Comparison of ENCODE assay signal across 7 cellular contexts in genomic region chr14:96592591-96593388, GRCh38.
DNase-seq lines count a peak whose midpoint lies in the region; ATAC-seq, FAIRE-seq and TF ChIP-seq lines count a peak whose summit lies in the region.

No MANE protein-coding gene starts in this region.

- TF ChIP-seq POLR2A in esophagus squamous epithelium (IDR thresholded peaks at IDR 0.05): no peak
- no peak for TF ChIP-seq POLR2A in H54 (IDR thresholded peaks at IDR 0.05; ENCODE audit: low read depth, low read length)

- H3K27ac ChIP-seq in esophagus squamous epithelium: peak overlapping the region in 1 of 4 donors; percentile 34
- no peak overlapping the region for H3K27ac ChIP-seq in subcutaneous abdominal adipose tissue (ENCODE audit: low read depth, low read length)

- TF ChIP-seq CTCF in esophagus squamous epithelium (IDR thresholded peaks at IDR 0.05) (no peak), nephron (IDR thresholded peaks at IDR 0.05; ENCODE audit: unreplicated experiment in 3 of 3) (no peak)

- H3K4me3 Mint-ChIP-seq in nephron: peak overlapping the region; percentile 36 to 67 (median 42)

- H3K9me3 Mint-ChIP-seq in nephron: no peaks in the 10 kb centered on the region

- H3K27me3 Mint-ChIP-seq in nephron (ENCODE audit: low read depth): peaks cover 34% of the 10 kb centered on the region

- intact Hi-C loops in esophagus squamous epithelium (cut with DNase I): no loop called here

- no peaks in the 10 kb centered on the region for H3K36me3 Mint-ChIP-seq in nephron (ENCODE audit: low read depth)

- DNase-seq in HPDE6-E6E7 (ENCODE audit: extremely low spot score) (peak; percentile 70), activated T-cell treated with anti-CD3 and anti-CD28 coated beads for 4 hours (peak; percentile 29), esophagus squamous epithelium (lab: John Stamatoyannopoulos, UW) (no peak), H54 (ENCODE audit: insufficient read length, low spot score) (no peak)

- H3K36me3 ChIP-seq in esophagus squamous epithelium (no peaks in the 10 kb centered on the region), subcutaneous abdominal adipose tissue (ENCODE audit: control insufficient read depth in 5 of 5, insufficient read depth in 5 of 5, low read length in 5 of 5) (no peaks in the 10 kb centered on the region)

- peak overlapping the region in 3 of 5 donors; percentile 21 to 47 (median 30) for H3K9ac ChIP-seq in subcutaneous abdominal adipose tissue (ENCODE audit: low read length in 5 of 5)

- peaks cover 22% of the 10 kb centered on the region for H3K4me1 Mint-ChIP-seq in nephron

- FAIRE-seq in H54 (lab: Jason Lieb, UNC): no peak

- 33 to 50% methylated on average over 2 to 4 of the region's 54 CpGs for WGBS in esophagus squamous epithelium, 2 donors

- peaks cover 10 to 12% (median 10%) of the 10 kb centered on the region in 3 donors for H3K4me1 ChIP-seq in esophagus squamous epithelium
- peaks cover 0 to 29% (median 27%) of the 10 kb centered on the region in 5 donors for H3K4me1 ChIP-seq in subcutaneous abdominal adipose tissue (ENCODE audit: control insufficient read depth in 5 of 5, insufficient read depth in 5 of 5, low read length in 5 of 5)

- H3K9me3 ChIP-seq in esophagus squamous epithelium (no peaks in the 10 kb centered on the region), subcutaneous abdominal adipose tissue (ENCODE audit: control insufficient read depth in 5 of 5, low read length in 5 of 5) (no peaks in the 10 kb centered on the region)

- ATAC-seq in GM19455 (IDR thresholded peaks at IDR 0.05; ENCODE audit: unreplicated experiment): peak; percentile 76

- H3K27me3 ChIP-seq in esophagus squamous epithelium (peaks cover 0 to 34% (median 0%) of the 10 kb centered on the region in 4 donors), subcutaneous abdominal adipose tissue (ENCODE audit: control insufficient read depth in 5 of 5, insufficient read depth in 4 of 5, low read length in 5 of 5) (peaks cover 0 to 22% (median 13%) of the 10 kb centered on the region in 5 donors)

- H3K27ac Mint-ChIP-seq in nephron: no peak overlapping the region

- H3K4me3 ChIP-seq in esophagus squamous epithelium (peak overlapping the region; percentile 26 to 67 (median 42)), subcutaneous abdominal adipose tissue (ENCODE audit: low read depth in 1 of 5, low read length in 5 of 5) (peak overlapping the region; percentile 37 to 66 (median 47))

Comparison
In these comparisons a context has a peak if more than half of its experiments do, and no peak if none do; other contexts are left out.
1. DNase-seq: peak in HPDE6-E6E7 (single experiment) and activated T-cell treated with anti-CD3 and anti-CD28 coated beads for 4 hours (single experiment); none in esophagus squamous epithelium (single experiment) and H54 (single experiment).